In the genomic region with DNA sequence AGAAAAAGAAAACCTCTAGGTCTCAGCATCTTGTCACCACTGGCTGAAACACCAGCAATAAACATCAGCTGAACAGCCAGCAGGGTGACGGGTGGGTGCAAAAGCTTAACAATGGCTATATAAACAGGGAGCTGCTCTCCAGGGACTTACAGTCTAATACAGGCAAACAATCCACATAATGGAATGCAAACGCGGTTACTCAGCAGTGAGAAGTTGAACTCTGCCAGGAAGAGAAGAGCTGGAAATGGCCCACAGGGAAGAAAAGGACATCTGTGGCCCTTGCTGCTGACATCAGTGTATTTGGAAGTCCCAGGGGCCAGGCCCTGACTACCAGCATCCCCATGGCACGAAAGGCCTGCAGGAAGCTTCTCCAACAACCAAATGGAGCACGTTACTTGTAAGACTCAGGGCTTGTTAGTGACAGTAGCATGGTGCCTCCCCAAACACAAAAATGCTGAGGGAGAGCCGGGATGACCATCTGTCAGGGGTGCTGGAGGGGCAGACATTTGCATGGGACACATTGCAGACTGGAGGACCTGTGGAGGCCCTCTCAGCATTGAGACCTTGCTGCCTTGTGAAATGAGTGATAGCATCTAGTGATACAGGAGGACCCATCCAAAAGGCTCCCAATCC, we compare ENCODE assay signal across 9 cellular contexts. TPM values are rescaled to one million over a fixed set of nuclear protein-coding genes. Genes with fewer than 3 reads are reported as not detected.
DNase-seq lines count a peak whose midpoint lies in the region; ATAC-seq, FAIRE-seq and TF ChIP-seq lines count a peak whose summit lies in the region.
"Had no signal": no experiment of that assay in that cellular context is flagged by ENCODE, and none has a peak within 500 bp of the region (broad histone marks: within the 10 kb centered on the region; RNA-seq: fewer than 3 reads in every experiment).

No MANE protein-coding gene starts in this region.

- 0 out of 2 replicates have a peak overlapping the region, but pooled peaks have one; percentile 8 for H2BK15ac ChIP-seq in H1 (ENCODE audit: low read length)

- WGBS in H1 (ENCODE audit: extremely low coverage in 1 of 2, insufficient coverage in 1 of 2, insufficient read length in 1 of 2, insufficient replicate concordance in 2 of 2, low coverage in 1 of 2, low lambda C conversion rate in 2 of 2, missing lambda C conversion rate in 1 of 2), 2 experiments = 60% methylated on average over 6 of the region's 6 CpGs; no CpG with 5 or more reads in 1 of the 2 experiments

- no peak for TF ChIP-seq CTCF in H1 (IDR thresholded peaks at IDR 0.05; ENCODE audit: control extremely low read depth in 1 of 3, insufficient read depth in 1 of 3, low read depth in 1 of 3, low read length in 3 of 3)

- no peak overlapping the region for H3K4me3 ChIP-seq in H1 (ENCODE audit: extremely low read depth in 1 of 4, insufficient read depth in 2 of 4, low read depth in 3 of 4, low read length in 4 of 4)

- no peak overlapping the region for H3K56ac ChIP-seq in H1 (replicated peaks; ENCODE audit: insufficient read length, low read depth, low read length)

- H4K8ac ChIP-seq in H1 (ENCODE audit: extremely low read depth, insufficient read depth, low read length) = no peak overlapping the region

- no peak overlapping the region for H4K91ac ChIP-seq in H1 (replicated peaks; ENCODE audit: insufficient read length, low read length)

- peak; percentile 38 for DNase-seq in NCI-H1436 (lab: John Stamatoyannopoulos, UW)
- DNase-seq in NCI-H1436 treated with DMSO at 0.1 percent for 48 hours (lab: John Stamatoyannopoulos, UW) = no peak
- peak; percentile 24 for DNase-seq in NCI-H82 treated with DMSO at 0.1 percent for 48 hours (lab: John Stamatoyannopoulos, UW; ENCODE audit: unreplicated experiment)
- no peak for DNase-seq in H1 (ENCODE audit: low read depth in 1 of 2, low spot score in 2 of 2)
- DNase-seq in occipital lobe (lab: John Stamatoyannopoulos, UW) = peak; percentile 12

- H3K27me3 ChIP-seq in H1 (replicated peaks in 1 of 4; ENCODE audit: control insufficient read depth in 3 of 4, extremely low read depth in 1 of 4, insufficient read depth in 3 of 4, low read length in 3 of 4) = peaks cover 7 to 25% (median 15%) of the 10 kb centered on the region in 4 experiments

- H3K23ac ChIP-seq in H1 (ENCODE audit: insufficient read length) = no peak overlapping the region

- no peak overlapping the region for H4K5ac ChIP-seq in H1 (ENCODE audit: insufficient read length, low read depth, low read length)

- H3K9me3 ChIP-seq in H1 (ENCODE audit: insufficient read depth in 2 of 2, low read depth in 1 of 2, low read length in 1 of 2) = no peaks in the 10 kb centered on the region

- TF ChIP-seq POLR2A in H1 (IDR thresholded peaks at IDR 0.05; ENCODE audit: control extremely low read depth in 1 of 2, low read depth in 2 of 2, low read length in 2 of 2) = no peak

- no peaks in the 10 kb centered on the region for H3K79me2 ChIP-seq in H1 (ENCODE audit: control insufficient read depth in 1 of 2, insufficient read depth in 2 of 2, low read length in 2 of 2)

- H2BK120ac ChIP-seq in H1 (replicated peaks; ENCODE audit: low read depth, low read length) = no peak overlapping the region

- no peak overlapping the region for H3K14ac ChIP-seq in H1 (ENCODE audit: insufficient read length)

- H3K9ac ChIP-seq in H1 (replicated peaks in 1 of 4; ENCODE audit: extremely low read depth in 1 of 4, low read depth in 3 of 4, low read length in 3 of 4) = no peak overlapping the region

- H2BK5ac ChIP-seq in H1 (ENCODE audit: low read depth, low read length) = no peak overlapping the region

- peaks cover 9% of the 10 kb centered on the region; the same call in 1 of the 2 replicates for H3K23me2 ChIP-seq in H1 (ENCODE audit: low read depth, low read length)

- TF ChIP-seq RAD21 in H1 (IDR thresholded peaks at IDR 0.05 in 1 of 2, conservative IDR thresholded peaks at IDR 0.05 in 1 of 2; ENCODE audit: low read depth in 2 of 2, low read length in 2 of 2) = no peak

- H3K79me1 ChIP-seq in H1 (ENCODE audit: low read depth, low read length) = peaks cover 3% of the 10 kb centered on the region; the same call in 1 of the 2 replicates

- no peak overlapping the region for H3K18ac ChIP-seq in H1 (ENCODE audit: extremely low read depth, low read length)

- TF ChIP-seq EP300 in H1 (IDR thresholded peaks at IDR 0.05; ENCODE audit: borderline replicate concordance in 1 of 2, low read depth in 2 of 2, low read length in 2 of 2) = no peak

- no peak for ATAC-seq in HG03439 (IDR thresholded peaks at IDR 0.05; ENCODE audit: unreplicated experiment)
- ATAC-seq in HG02623 (IDR thresholded peaks at IDR 0.05; ENCODE audit: unreplicated experiment) = no peak
- no peak for ATAC-seq in GM19328 (IDR thresholded peaks at IDR 0.05; ENCODE audit: unreplicated experiment)

- no peak overlapping the region for H3K27ac ChIP-seq in H1 (ENCODE audit: low read depth, low read length)
- H3K27ac ChIP-seq: C4-2B had no signal

- H3K4ac ChIP-seq in H1 (replicated peaks; ENCODE audit: insufficient read length, low read depth, low read length) = peak overlapping the region; percentile 19

- H2AK5ac ChIP-seq in H1 (ENCODE audit: low read depth, low read length) = no peak overlapping the region

- H3K4me1 ChIP-seq in H1 (replicated peaks in 1 of 4; ENCODE audit: control insufficient read depth in 3 of 4, insufficient read depth in 4 of 4, low read length in 3 of 4) = peaks cover 14 to 30% (median 27%) of the 10 kb centered on the region in 4 experiments

- H3K36me3 ChIP-seq in H1 (ENCODE audit: control insufficient read depth in 2 of 4, insufficient read depth in 4 of 4, low read length in 3 of 4) = no peaks in the 10 kb centered on the region

- H2BK20ac ChIP-seq in H1 (ENCODE audit: low read length) = 0 out of 2 replicates have a peak overlapping the region, but pooled peaks have one; percentile 29

- H4K20me1 ChIP-seq in H1 (replicated peaks in 1 of 2; ENCODE audit: control insufficient read depth in 1 of 2, insufficient read depth in 2 of 2, low read length in 2 of 2) = no peaks in the 10 kb centered on the region

- POLR2A ChIA-PET in H1 (lab: Charles Lee; ENCODE audit: partially characterized antibody) = interaction anchor here (0.9 kb wide), 1 partner anchor 23 kb away, joined by 5 read pairs; no protein-coding TSS in a partner anchor

- peak overlapping the region; percentile 56; the same call in 1 of the 2 replicates for H2BK12ac ChIP-seq in H1 (ENCODE audit: low read depth, low read length)

- H2AFZ ChIP-seq in H1 (ENCODE audit: low read length) = no peak overlapping the region

- no peak for FAIRE-seq in H1 (lab: Jason Lieb, UNC)

- peak overlapping the region; percentile 57 to 58; a peak in 3 of 4 replicates for H3K4me2 ChIP-seq in H1 (ENCODE audit: insufficient read depth in 1 of 2, low read depth in 2 of 2, low read length in 2 of 2)

- CTCF ChIA-PET in H1 (lab: Charles Lee; ENCODE audit: partially characterized antibody) = interaction anchor here (0.6 to 1.9 kb wide), 11 partner anchors 9 to 113 kb away, joined by 3 to 6 read pairs (median 4); no protein-coding TSS in a partner anchor

TF ChIP-seq in H1, 55 proteins besides CTCF, POLR2A, EP300 and RAD21:
- TF ChIP-seq JUND (IDR thresholded peaks at IDR 0.05; ENCODE audit: low read length) (no peak), KDM4A (IDR thresholded peaks at IDR 0.05; ENCODE audit: low read depth, low read length, severe bottlenecking) (no peak), RFX5 (IDR thresholded peaks at IDR 0.05; ENCODE audit: borderline replicate concordance, low read depth, low read length) (no peak), CBX8 (IDR thresholded peaks at IDR 0.05; ENCODE audit: borderline replicate concordance, low read depth, low read length) (no peak), ZNF274 (IDR thresholded peaks at IDR 0.05; ENCODE audit: borderline replicate concordance, extremely low read depth, low read length) (no peak), CEBPB (IDR thresholded peaks at IDR 0.05; ENCODE audit: low read depth, low read length) (no peak), EGR1 (IDR thresholded peaks at IDR 0.05; ENCODE audit: borderline replicate concordance, low read depth, low read length) (no peak), FOSL1 (IDR thresholded peaks at IDR 0.05; ENCODE audit: insufficient read depth, low read depth, low read length) (no peak)
- TF ChIP-seq, protein P1, sequence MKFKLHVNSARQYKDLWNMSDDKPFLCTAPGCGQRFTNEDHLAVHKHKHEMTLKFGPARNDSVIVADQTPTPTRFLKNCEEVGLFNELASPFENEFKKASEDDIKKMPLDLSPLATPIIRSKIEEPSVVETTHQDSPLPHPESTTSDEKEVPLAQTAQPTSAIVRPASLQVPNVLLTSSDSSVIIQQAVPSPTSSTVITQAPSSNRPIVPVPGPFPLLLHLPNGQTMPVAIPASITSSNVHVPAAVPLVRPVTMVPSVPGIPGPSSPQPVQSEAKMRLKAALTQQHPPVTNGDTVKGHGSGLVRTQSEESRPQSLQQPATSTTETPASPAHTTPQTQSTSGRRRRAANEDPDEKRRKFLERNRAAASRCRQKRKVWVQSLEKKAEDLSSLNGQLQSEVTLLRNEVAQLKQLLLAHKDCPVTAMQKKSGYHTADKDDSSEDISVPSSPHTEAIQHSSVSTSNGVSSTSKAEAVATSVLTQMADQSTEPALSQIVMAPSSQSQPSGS (IDR thresholded peaks at IDR 0.05; ENCODE audit: low read length) = no peak
- TF ChIP-seq, protein P2, sequence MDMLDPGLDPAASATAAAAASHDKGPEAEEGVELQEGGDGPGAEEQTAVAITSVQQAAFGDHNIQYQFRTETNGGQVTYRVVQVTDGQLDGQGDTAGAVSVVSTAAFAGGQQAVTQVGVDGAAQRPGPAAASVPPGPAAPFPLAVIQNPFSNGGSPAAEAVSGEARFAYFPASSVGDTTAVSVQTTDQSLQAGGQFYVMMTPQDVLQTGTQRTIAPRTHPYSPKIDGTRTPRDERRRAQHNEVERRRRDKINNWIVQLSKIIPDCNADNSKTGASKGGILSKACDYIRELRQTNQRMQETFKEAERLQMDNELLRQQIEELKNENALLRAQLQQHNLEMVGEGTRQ (IDR thresholded peaks at IDR 0.05; ENCODE audit: low read length) = no peak

RNA-seq across cellular contexts. Expression of a gene that starts 3.0 kb away (rescaled TPM):
- 9.7 and 13.1 TPM in 2 replicates for total RNA-seq in H1 (2021; fragmentation: NEBNext Ultra II Directional; extraction: Animal tissue kit (Norgen Biotek cat#: 25700))
- polyA plus RNA-seq in H1 (2011; rRNA removed) = 5.0 and 5.3 TPM in 2 replicates
- polyA plus RNA-seq in H1 (2011; cell fraction: cytosol; rRNA removed) = 3.2 TPM
- 5.4 TPM for polyA plus RNA-seq in H1 (2011; cell fraction: nucleus; rRNA removed)
- polyA plus RNA-seq in H1 (2012, experiment 1 of 2) = 4.5 to 6.0 TPM (median 5.0 TPM) in 4 replicates
- 0.62 TPM for polyA plus RNA-seq in H1 (2012, experiment 2 of 2)
- polyA plus RNA-seq in H1 (2013, experiment 1 of 2) = 5.1 TPM
- 5.3 TPM for polyA plus RNA-seq in H1 (2013, experiment 2 of 2)
- 9.4 and 11.0 TPM in 2 replicates for polyA minus RNA-seq in H1 (2011; rRNA and poly(A)+ RNA removed)
- polyA minus RNA-seq in H1 (2011; cell fraction: cytosol; rRNA and poly(A)+ RNA removed) = 8.3 TPM
- polyA minus RNA-seq in H1 (2011; cell fraction: nucleus; rRNA and poly(A)+ RNA removed) = 8.0 TPM
- total RNA-seq in occipital lobe = 6.6 TPM

Comparison
In these comparisons a context has a peak if more than half of its experiments do, and no peak if none do; other contexts are left out.
1. DNase-seq: peak in NCI-H1436 (single experiment), NCI-H82 treated with DMSO at 0.1 percent for 48 hours (single experiment) and occipital lobe (single experiment); none in NCI-H1436 treated with DMSO at 0.1 percent for 48 hours (single experiment) and H1 (0 of 2).